Comparison of ENCODE assay signal across 8 cellular contexts in genomic region chr2:151947524-151948165, GRCh38.
A peak's percentile ranks its signal among the peaks of the same experiment; 100 is the strongest.
DNase-seq lines count a peak whose midpoint lies in the region; ATAC-seq and TF ChIP-seq lines count a peak whose summit lies in the region.

No MANE protein-coding gene starts in this region.

- TF ChIP-seq CTCF in breast epithelium (IDR thresholded peaks at IDR 0.05) (no peak), lower lobe of right lung (IDR thresholded peaks at IDR 0.05) (no peak)

- H3K9me3 ChIP-seq in breast epithelium (no peaks in the 10 kb centered on the region), lower lobe of right lung (no peaks in the 10 kb centered on the region)

- no peak for TF ChIP-seq POLR2A in breast epithelium (IDR thresholded peaks at IDR 0.05)

- intact Hi-C loops in breast epithelium (cut with DNase I; ENCODE audit: low total_unique reads) = no loop called here
- intact Hi-C loops in lower lobe of right lung (cut with DNase I) = no loop called here

- peak overlapping the region; percentile 27 to 51 (median 39) for H3K4me3 ChIP-seq in breast epithelium
- H3K4me3 ChIP-seq in lower lobe of right lung = peak overlapping the region; percentile 36

- H3K36me3 ChIP-seq in breast epithelium (no peaks in the 10 kb centered on the region), lower lobe of right lung (no peaks in the 10 kb centered on the region)

- peak; percentile 10 for ATAC-seq in GM18867 (IDR thresholded peaks at IDR 0.05; ENCODE audit: unreplicated experiment)
- ATAC-seq in HG03521 (IDR thresholded peaks at IDR 0.05; ENCODE audit: unreplicated experiment) = peak; percentile 20
- peak; percentile 77 to 86 for ATAC-seq in lower lobe of right lung

- H3K4me1 ChIP-seq in breast epithelium = no peaks in the 10 kb centered on the region
- peaks cover 17% of the 10 kb centered on the region for H3K4me1 ChIP-seq in lower lobe of right lung

- peak in 1 of 2 donors; percentile 24 for DNase-seq in breast epithelium (ENCODE audit: low spot score in 2 of 2)
- DNase-seq in lower lobe of right lung = peak; percentile 51
- DNase-seq in GF-D8 (lab: John Stamatoyannopoulos, UW) = no peak
- DNase-seq in GM19240 (ENCODE audit: insufficient read length, low spot score) = no peak
- DNase-seq in SW480 (ENCODE audit: low spot score) = no peak
- DNase-seq in mesenteric fat pad (ENCODE audit: low spot score) = no peak

- H3K27ac ChIP-seq in breast epithelium (peak overlapping the region in 1 of 2 donors; percentile 29), lower lobe of right lung (no peak overlapping the region)

- H3K27me3 ChIP-seq in breast epithelium (no peaks in the 10 kb centered on the region), lower lobe of right lung (ENCODE audit: low read depth) (no peaks in the 10 kb centered on the region)

Comparison
In these comparisons a context has a peak if more than half of its experiments do, and no peak if none do; other contexts are left out.
1. ATAC-seq: peak in every context shown above with its lines; median percentile 82 in lower lobe of right lung; 20 in HG03521; 10 in GM18867.